In genomic region chr14:101789222-101789621, GRCh38 we compare ENCODE assay signal across 3 cellular contexts.
TF ChIP-seq lines count a peak whose summit lies in the region.

No MANE protein-coding gene starts in this region.

TF ChIP-seq in SK-N-SH, 30 proteins besides CTCF, POLR2A, EP300 and RAD21:
- no peak for TF ChIP-seq TEAD4 (IDR thresholded peaks at IDR 0.05; ENCODE audit: borderline replicate concordance, insufficient read depth)
- no peak for TF ChIP-seq GATA2 (CRISPR knock-in tag; IDR thresholded peaks at IDR 0.05)
- no peak for TF ChIP-seq RFX5 (IDR thresholded peaks at IDR 0.05; ENCODE audit: low read length)

TF ChIP-seq in SK-N-SH treated with all-trans-retinoic acid at 6 μM for 48 hours, 23 proteins besides CTCF, POLR2A, EP300 and RAD21:
- TF ChIP-seq TSHZ2 (CRISPR knock-in tag; IDR thresholded peaks at IDR 0.05) (no peak), GLIS3 (CRISPR knock-in tag; IDR thresholded peaks at IDR 0.05) (no peak), ISL1 (CRISPR knock-in tag; IDR thresholded peaks at IDR 0.05) (no peak), TOX (CRISPR knock-in tag; IDR thresholded peaks at IDR 0.05; ENCODE audit: borderline replicate concordance) (no peak), CSDC2 (CRISPR knock-in tag; IDR thresholded peaks at IDR 0.05) (no peak), POU6F1 (CRISPR knock-in tag; IDR thresholded peaks at IDR 0.05; ENCODE audit: borderline replicate concordance, low read depth) (no peak), PPARA (CRISPR knock-in tag; IDR thresholded peaks at IDR 0.05; ENCODE audit: borderline replicate concordance) (no peak), ZNF70 (CRISPR knock-in tag; IDR thresholded peaks at IDR 0.05) (no peak), ZC3H10 (CRISPR knock-in tag; IDR thresholded peaks at IDR 0.05) (no peak), TCF4 (CRISPR knock-in tag; IDR thresholded peaks at IDR 0.05; ENCODE audit: borderline replicate concordance) (no peak), SNAI2 (CRISPR knock-in tag; IDR thresholded peaks at IDR 0.05) (no peak), CSRNP3 (CRISPR knock-in tag; IDR thresholded peaks at IDR 0.05) (no peak), RARB (CRISPR knock-in tag; IDR thresholded peaks at IDR 0.05) (no peak), ZFP3 (CRISPR knock-in tag; IDR thresholded peaks at IDR 0.05) (no peak), ZFP30 (CRISPR knock-in tag; IDR thresholded peaks at IDR 0.05) (no peak), OSR1 (CRISPR knock-in tag; IDR thresholded peaks at IDR 0.05) (no peak)

TF ChIP-seq in GM23338, 12 proteins besides CTCF, POLR2A, EP300 and RAD21:
- TF ChIP-seq POLR2AphosphoS5 (IDR thresholded peaks at IDR 0.05; ENCODE audit: low read depth) (no peak), ZNF331 (CRISPR knock-in tag; IDR thresholded peaks at IDR 0.05; ENCODE audit: low read depth) (no peak), ETS1 (IDR thresholded peaks at IDR 0.05) (no peak)
